In the genomic region with DNA sequence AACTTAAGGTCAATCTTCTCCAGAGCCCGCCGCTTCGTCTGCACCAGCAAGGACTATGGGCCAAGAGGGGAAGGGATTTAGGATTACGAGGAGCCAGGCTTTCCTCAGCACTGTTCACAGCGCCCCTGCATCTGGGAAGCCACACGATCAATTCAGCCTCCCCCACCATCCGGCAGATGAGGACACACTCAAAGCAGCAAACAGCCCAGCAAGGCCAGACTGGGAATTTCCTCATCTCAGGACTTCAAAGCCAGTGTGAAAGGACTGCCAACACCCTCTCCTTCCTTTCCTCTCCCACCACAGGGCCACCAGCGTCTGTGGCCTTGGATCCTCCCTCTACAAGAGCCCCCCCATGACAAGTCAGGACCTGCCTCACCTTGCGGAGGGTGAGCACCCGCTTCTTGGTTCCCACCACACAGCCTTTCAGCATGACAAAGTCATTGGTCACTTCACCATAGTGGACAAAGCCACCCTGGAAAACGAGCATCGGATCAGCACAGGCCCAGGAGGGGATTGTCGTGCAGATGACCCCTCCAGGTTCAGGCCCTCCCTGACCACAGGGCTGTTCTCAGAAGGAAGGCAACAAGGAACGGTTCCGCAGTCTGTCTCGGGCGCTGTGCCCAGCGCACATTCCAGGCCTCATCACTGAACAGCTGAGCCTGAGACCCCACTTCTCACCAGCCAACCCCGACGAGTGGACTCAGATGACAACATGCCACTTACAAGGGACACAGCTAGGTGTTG, we compare ENCODE assay signal across 1 cellular context.
TF ChIP-seq lines count a peak whose summit lies in the region.

No MANE protein-coding gene starts in this region.

TF ChIP-seq in liver, 16 proteins besides CTCF, POLR2A, EP300 and RAD21 (continued from another document):
- TF ChIP-seq, protein P1, sequence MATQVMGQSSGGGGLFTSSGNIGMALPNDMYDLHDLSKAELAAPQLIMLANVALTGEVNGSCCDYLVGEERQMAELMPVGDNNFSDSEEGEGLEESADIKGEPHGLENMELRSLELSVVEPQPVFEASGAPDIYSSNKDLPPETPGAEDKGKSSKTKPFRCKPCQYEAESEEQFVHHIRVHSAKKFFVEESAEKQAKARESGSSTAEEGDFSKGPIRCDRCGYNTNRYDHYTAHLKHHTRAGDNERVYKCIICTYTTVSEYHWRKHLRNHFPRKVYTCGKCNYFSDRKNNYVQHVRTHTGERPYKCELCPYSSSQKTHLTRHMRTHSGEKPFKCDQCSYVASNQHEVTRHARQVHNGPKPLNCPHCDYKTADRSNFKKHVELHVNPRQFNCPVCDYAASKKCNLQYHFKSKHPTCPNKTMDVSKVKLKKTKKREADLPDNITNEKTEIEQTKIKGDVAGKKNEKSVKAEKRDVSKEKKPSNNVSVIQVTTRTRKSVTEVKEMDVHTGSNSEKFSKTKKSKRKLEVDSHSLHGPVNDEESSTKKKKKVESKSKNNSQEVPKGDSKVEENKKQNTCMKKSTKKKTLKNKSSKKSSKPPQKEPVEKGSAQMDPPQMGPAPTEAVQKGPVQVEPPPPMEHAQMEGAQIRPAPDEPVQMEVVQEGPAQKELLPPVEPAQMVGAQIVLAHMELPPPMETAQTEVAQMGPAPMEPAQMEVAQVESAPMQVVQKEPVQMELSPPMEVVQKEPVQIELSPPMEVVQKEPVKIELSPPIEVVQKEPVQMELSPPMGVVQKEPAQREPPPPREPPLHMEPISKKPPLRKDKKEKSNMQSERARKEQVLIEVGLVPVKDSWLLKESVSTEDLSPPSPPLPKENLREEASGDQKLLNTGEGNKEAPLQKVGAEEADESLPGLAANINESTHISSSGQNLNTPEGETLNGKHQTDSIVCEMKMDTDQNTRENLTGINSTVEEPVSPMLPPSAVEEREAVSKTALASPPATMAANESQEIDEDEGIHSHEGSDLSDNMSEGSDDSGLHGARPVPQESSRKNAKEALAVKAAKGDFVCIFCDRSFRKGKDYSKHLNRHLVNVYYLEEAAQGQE (IDR thresholded peaks at IDR 0.05), result no peak
- TF ChIP-seq, protein P2, sequence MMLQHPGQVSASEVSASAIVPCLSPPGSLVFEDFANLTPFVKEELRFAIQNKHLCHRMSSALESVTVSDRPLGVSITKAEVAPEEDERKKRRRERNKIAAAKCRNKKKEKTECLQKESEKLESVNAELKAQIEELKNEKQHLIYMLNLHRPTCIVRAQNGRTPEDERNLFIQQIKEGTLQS (IDR thresholded peaks at IDR 0.05), result no peak
- TF ChIP-seq GABPA (IDR thresholded peaks at IDR 0.05 in 1 of 2, conservative IDR thresholded peaks at IDR 0.05 in 1 of 2) (no peak), RXRA (IDR thresholded peaks at IDR 0.05) (peak; percentile 74 to 89), SP1 (IDR thresholded peaks at IDR 0.05) (peak; percentile 14)
- TF ChIP-seq, protein P3, sequence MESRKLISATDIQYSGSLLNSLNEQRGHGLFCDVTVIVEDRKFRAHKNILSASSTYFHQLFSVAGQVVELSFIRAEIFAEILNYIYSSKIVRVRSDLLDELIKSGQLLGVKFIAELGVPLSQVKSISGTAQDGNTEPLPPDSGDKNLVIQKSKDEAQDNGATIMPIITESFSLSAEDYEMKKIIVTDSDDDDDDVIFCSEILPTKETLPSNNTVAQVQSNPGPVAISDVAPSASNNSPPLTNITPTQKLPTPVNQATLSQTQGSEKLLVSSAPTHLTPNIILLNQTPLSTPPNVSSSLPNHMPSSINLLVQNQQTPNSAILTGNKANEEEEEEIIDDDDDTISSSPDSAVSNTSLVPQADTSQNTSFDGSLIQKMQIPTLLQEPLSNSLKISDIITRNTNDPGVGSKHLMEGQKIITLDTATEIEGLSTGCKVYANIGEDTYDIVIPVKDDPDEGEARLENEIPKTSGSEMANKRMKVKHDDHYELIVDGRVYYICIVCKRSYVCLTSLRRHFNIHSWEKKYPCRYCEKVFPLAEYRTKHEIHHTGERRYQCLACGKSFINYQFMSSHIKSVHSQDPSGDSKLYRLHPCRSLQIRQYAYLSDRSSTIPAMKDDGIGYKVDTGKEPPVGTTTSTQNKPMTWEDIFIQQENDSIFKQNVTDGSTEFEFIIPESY (IDR thresholded peaks at IDR 0.05), result no peak
